In genomic region chr13:109275848-109276247, GRCh38 we compare ENCODE assay signal across 1 cellular context.
TF ChIP-seq lines count a peak whose summit lies in the region.

No MANE protein-coding gene starts in this region.

TF ChIP-seq in H1, 55 proteins besides CTCF, POLR2A, EP300 and RAD21 (continued from another document):
- TF ChIP-seq ZNF274 (IDR thresholded peaks at IDR 0.05; ENCODE audit: borderline replicate concordance, extremely low read depth, low read length) = no peak
- TF ChIP-seq POLR2AphosphoS5 (IDR thresholded peaks at IDR 0.05; ENCODE audit: low read depth, low read length) = no peak
TF ChIP-seq in H1: peak in this region for 0.
